20 cellular contexts compared by ENCODE assay signal in the genomic region with DNA sequence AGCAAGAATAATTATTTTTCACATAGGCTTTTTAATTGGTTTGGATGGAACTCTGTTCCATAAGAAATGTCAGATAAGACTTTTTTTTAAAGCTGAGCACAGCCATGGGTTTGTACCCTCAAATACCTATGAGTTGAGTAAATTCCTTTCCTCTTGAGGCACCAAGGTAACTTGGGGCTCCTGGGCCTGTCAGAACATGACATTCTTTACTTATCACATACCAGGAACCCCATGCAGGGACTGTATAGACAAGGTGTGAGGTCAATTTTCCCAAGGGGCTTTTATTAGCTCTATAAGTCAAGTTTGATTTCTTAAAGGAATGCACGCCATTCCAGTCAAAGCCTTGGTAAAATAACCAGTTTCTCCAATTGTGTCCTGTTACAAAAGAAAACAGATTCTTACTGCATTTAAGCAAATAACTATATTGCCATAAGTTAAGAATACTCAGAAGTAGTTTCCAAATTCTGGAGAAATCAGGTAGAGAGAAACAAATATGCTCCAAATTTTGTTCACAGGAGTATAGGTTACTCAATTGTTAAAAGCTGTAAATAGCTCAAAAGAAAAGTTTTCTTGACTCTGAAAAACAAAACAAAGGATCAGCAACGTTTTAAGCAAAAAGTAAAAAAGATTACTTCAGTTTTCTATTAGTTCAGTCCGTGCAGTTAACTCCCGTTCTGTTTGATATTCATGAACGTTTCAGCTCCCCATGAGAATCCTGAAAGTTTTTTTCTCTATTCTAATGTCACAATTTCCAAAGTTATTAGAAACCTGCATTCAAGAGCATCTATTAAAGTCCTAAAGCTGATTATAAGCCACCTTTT.
"Had no signal": no experiment of that assay in that cellular context is flagged by ENCODE, and none has a peak within 500 bp of the region (broad histone marks: within the 10 kb centered on the region; RNA-seq: fewer than 3 reads in every experiment).

No MANE protein-coding gene starts in this region.

- H3K4me1 Mint-ChIP-seq: mesothelial cell of epicardium, natural killer cell, neural progenitor cell had no signal

- ATAC-seq: effector memory CD8-positive, alpha-beta T cell; esophagus mucosa; heart left ventricle; left lobe of liver; natural killer cell; right cardiac atrium had no signal

- FAIRE-seq: colon, frontal cortex, islet of Langerhans, small intestine had no signal

- H3K9me3 Mint-ChIP-seq: effector memory CD8-positive, alpha-beta T cell had no signal

- H3K27me3 ChIP-seq: heart left ventricle, neural progenitor cell, ovary had no signal

- H3K9me3 ChIP-seq: ovary had no signal

- H3K36me3 ChIP-seq: heart left ventricle, neural progenitor cell, ovary had no signal

- H3K4me1 ChIP-seq: heart left ventricle, neural progenitor cell had no signal

- DNase-seq: effector memory CD8-positive, alpha-beta T cell; heart left ventricle; hippocampal formation; natural killer cell; nucleus accumbens; ovary; right cardiac atrium; small intestine; stimulated activated CD4-positive, alpha-beta T cell treated with anti-CD3 and anti-CD28 coated beads, Interleukin-12 subunit alpha, Interleukin-12 subunit beta, amount 100 ng/mL, for 4 hours; stimulated activated naive CD4-positive, alpha-beta T cell treated with Interleukin-2 at 50 U/mL for 16 hours; trophoblast cell had no signal

- H3K27me3 Mint-ChIP-seq: dendritic cell treated with granulocyte-macrophage colony-stimulating factor and Interleukin-4, amounts not matched to agents 40 ng/mL and 50 ng/mL, for 4 days; progenitor cell of endocrine pancreas had no signal

- H3K36me3 Mint-ChIP-seq: mesothelial cell of epicardium, neural progenitor cell had no signal

- H3K4me3 Mint-ChIP-seq: dendritic cell treated with granulocyte-macrophage colony-stimulating factor and Interleukin-4, amounts not matched to agents 40 ng/mL and 50 ng/mL, for 4 days; effector memory CD8-positive, alpha-beta T cell; mesothelial cell of epicardium; natural killer cell; neural progenitor cell had no signal

- H2AFZ ChIP-seq: neural progenitor cell had no signal

- H3K4me3 ChIP-seq: heart left ventricle, neural progenitor cell, ovary had no signal

- H3K9ac ChIP-seq: neural progenitor cell had no signal

- H3K4me2 ChIP-seq: neural progenitor cell had no signal

- H3K27ac ChIP-seq: heart left ventricle, neural progenitor cell, ovary had no signal

- H3K27ac Mint-ChIP-seq: dendritic cell treated with granulocyte-macrophage colony-stimulating factor and Interleukin-4, amounts not matched to agents 40 ng/mL and 50 ng/mL, for 4 days; effector memory CD8-positive, alpha-beta T cell; mesothelial cell of epicardium; natural killer cell; neural progenitor cell; progenitor cell of endocrine pancreas had no signal
